Comparison of ENCODE assay signal across 24 cellular contexts in genomic region chr1:2061065-2061778, GRCh38. TPM values are rescaled to one million over a fixed set of nuclear protein-coding genes. Genes with fewer than 3 reads are reported as not detected.
DNase-seq lines count a peak whose midpoint lies in the region; ATAC-seq lines count a peak whose summit lies in the region.
"Had no signal": no experiment of that assay in that cellular context is flagged by ENCODE, and none has a peak within 500 bp of the region (broad histone marks: within the 10 kb centered on the region; RNA-seq: fewer than 3 reads in every experiment).

No MANE protein-coding gene starts in this region.

- H3K4ac ChIP-seq in neuronal stem cell (ENCODE audit: low read length) = no peak overlapping the region

- peak overlapping the region; percentile 5 for H2AFZ ChIP-seq in neuronal stem cell (ENCODE audit: low read length)

- H3K9me3 ChIP-seq in right cardiac atrium (ENCODE audit: control insufficient read depth, low read length) = no peaks in the 10 kb centered on the region
- peaks cover 3 to 8% of the 10 kb centered on the region in 2 donors for H3K9me3 ChIP-seq in neuronal stem cell (replicated peaks in 1 of 2; ENCODE audit: control insufficient read depth in 2 of 2, insufficient read depth in 1 of 2, low read depth in 1 of 2, low read length in 2 of 2)
- H3K9me3 ChIP-seq: BE2C had no signal

- no peak overlapping the region for H3K9ac ChIP-seq in neuronal stem cell (ENCODE audit: low read depth, low read length, poor library complexity)

- peaks cover 0 to 7% of the 10 kb centered on the region in 2 donors for H3K36me3 ChIP-seq in neuronal stem cell (replicated peaks in 1 of 2; ENCODE audit: control insufficient read depth in 2 of 2, insufficient read depth in 2 of 2, low read length in 2 of 2)
- H3K36me3 ChIP-seq: BE2C, SJCRH30 had no signal

- H3K4me2 ChIP-seq in neuronal stem cell (ENCODE audit: insufficient read depth, low read length, poor library complexity, severe bottlenecking) = no peak overlapping the region

- H3K27ac ChIP-seq in right cardiac atrium (ENCODE audit: low read length) (no peak overlapping the region), neuronal stem cell (replicated peaks; ENCODE audit: low read length) (no peak overlapping the region)
- H3K27ac ChIP-seq: 22Rv1, RWPE1, SJCRH30 had no signal

- peak; percentile 22 to 24 for ATAC-seq in right cardiac atrium
- ATAC-seq: GM12878 had no signal

- no peak overlapping the region for H4K8ac ChIP-seq in neuronal stem cell (ENCODE audit: low read depth, low read length)

- H3K14ac ChIP-seq in neuronal stem cell (ENCODE audit: low read length) = no peak overlapping the region

- DNase-seq in right cardiac atrium (peak in 1 of 3 donors; percentile 41), cardiac septum (ENCODE audit: low spot score) (no peak), glomerular visceral epithelial cell (ENCODE audit: extremely low spot score) (peak; percentile 16), neuronal stem cell (ENCODE audit: low spot score) (no peak), NCI-H2196 (lab: John Stamatoyannopoulos, UW; ENCODE audit: unreplicated experiment) (no peak), NCI-H226 (no peak), SHP77 (lab: John Stamatoyannopoulos, UW) (no peak)
- no peak for DNase-seq in activated effector memory CD4-positive, alpha-beta T cell treated with Interleukin-2 at 50 U/mL for 16 hours
- DNase-seq: BE2C; CD8-positive, alpha-beta memory T cell; DMS79 treated with DMSO at 0.1 percent for 48 hours; GDM1; Kasumi-1; MM.1S; NCI-H1105; NCI-H1694; NCI-H2107; NCI-H446; NCI-H69; SJCRH30 had no signal

- no peak overlapping the region for H3K23ac ChIP-seq in neuronal stem cell (ENCODE audit: low read depth, low read length, poor library complexity)

- no peak overlapping the region for H3K18ac ChIP-seq in neuronal stem cell (ENCODE audit: low read length)

- 79% methylated on average over 28 of the region's 28 CpGs for WGBS in right cardiac atrium
- WGBS in neuronal stem cell (ENCODE audit: extremely low coverage in 2 of 2, insufficient read length in 2 of 2, insufficient replicate concordance in 1 of 2), 2 donors = no CpG with 5 or more reads among the region's 28 CpGs

- H3K4me1 ChIP-seq in right cardiac atrium (ENCODE audit: control insufficient read depth, insufficient read depth, low read length) = no peaks in the 10 kb centered on the region
- no peaks in the 10 kb centered on the region for H3K4me1 ChIP-seq in neuronal stem cell (ENCODE audit: control insufficient read depth in 2 of 2, insufficient read depth in 1 of 2, low read depth in 1 of 2, low read length in 2 of 2)
- H3K4me1 ChIP-seq: BE2C had no signal

- no peak overlapping the region for H2BK15ac ChIP-seq in neuronal stem cell (ENCODE audit: low read length)

- peak overlapping the region; percentile 75 for H2BK5ac ChIP-seq in neuronal stem cell (ENCODE audit: low read length)

- no peak overlapping the region for H2BK120ac ChIP-seq in neuronal stem cell (ENCODE audit: low read depth, low read length)

- peaks cover 2% of the 10 kb centered on the region for H3K79me1 ChIP-seq in neuronal stem cell (ENCODE audit: low read depth, low read length)

- no peak overlapping the region for H2BK12ac ChIP-seq in neuronal stem cell (ENCODE audit: low read length)

- no peaks in the 10 kb centered on the region for H3K27me3 ChIP-seq in right cardiac atrium (ENCODE audit: control insufficient read depth, insufficient read depth)
- peaks cover 0 to 7% (median 0%) of the 10 kb centered on the region in 3 experiments for H3K27me3 ChIP-seq in neuronal stem cell (ENCODE audit: control insufficient read depth in 3 of 3, insufficient read depth in 3 of 3, low read depth in 1 of 3, low read length in 3 of 3)

- H4K91ac ChIP-seq in neuronal stem cell (ENCODE audit: low read depth, low read length, poor library complexity) = no peak overlapping the region

- H3K4me3 ChIP-seq in right cardiac atrium (ENCODE audit: low read length) (no peak overlapping the region), neuronal stem cell (ENCODE audit: low read length in 2 of 2) (no peak overlapping the region)
- H3K4me3 ChIP-seq: GM12878, SJCRH30 had no signal

- no peak overlapping the region for H2AK5ac ChIP-seq in neuronal stem cell (ENCODE audit: low read depth, low read length)

- intact Hi-C loops in right cardiac atrium (cut with DNase I) = no loop called here
- intact Hi-C loops in cardiac septum (cut with DNase I) = no loop called here

RNA-seq across cellular contexts. Expression of gene PRKCZ, which starts 11.0 kb away (rescaled TPM):
- total RNA-seq in right cardiac atrium = 10 to 100 TPM; 15.1 to 28.1 (median 22.3) TPM
- polyA plus RNA-seq in right cardiac atrium = 21.2 TPM
- 13.9 TPM for total RNA-seq in cardiac septum
- polyA plus RNA-seq in neuronal stem cell (2013, experiment 1 of 2) = 29.7 TPM
- 28.1 TPM for polyA plus RNA-seq in neuronal stem cell (2013, experiment 2 of 2)

RNA-seq across cellular contexts. Expression of gene GABRD, which starts 42.1 kb away (rescaled TPM):
- total RNA-seq in right cardiac atrium (under 1 TPM in 3 of 4 donors, not detected in 1; 0.26 to 0.85 (median 0.45) TPM), cardiac septum (1.1 TPM)
- 0.48 TPM for polyA plus RNA-seq in right cardiac atrium
- polyA plus RNA-seq in neuronal stem cell (2013, experiment 1 of 2) = 0.08 TPM
- 0.04 TPM for polyA plus RNA-seq in neuronal stem cell (2013, experiment 2 of 2)
- total RNA-seq: CD8-positive, alpha-beta memory T cell; GM12878; HT-29; SJCRH30 had no signal
- polyA plus RNA-seq: CD8-positive, alpha-beta memory T cell; GM12878 had no signal

RNA-seq across cellular contexts. Expression of gene CFAP74, which starts 57.6 kb away (rescaled TPM):
- not detected for total RNA-seq in right cardiac atrium
- 0.11 TPM for polyA plus RNA-seq in right cardiac atrium
- total RNA-seq in cardiac septum = not detected
- 0.31 TPM for polyA plus RNA-seq in neuronal stem cell (2013, experiment 1 of 2)
- polyA plus RNA-seq in neuronal stem cell (2013, experiment 2 of 2) = 0.22 TPM
- total RNA-seq: CD8-positive, alpha-beta memory T cell; GM12878; HT-29; SJCRH30 had no signal
- polyA plus RNA-seq: CD8-positive, alpha-beta memory T cell had no signal
